In genomic region chr4:122672091-122672490, GRCh38 we compare ENCODE assay signal across 17 cellular contexts. TPM values are rescaled to one million over a fixed set of nuclear protein-coding genes. Genes with fewer than 3 reads are reported as not detected.
DNase-seq lines count a peak whose midpoint lies in the region; ATAC-seq and TF ChIP-seq lines count a peak whose summit lies in the region.
"Had no signal": no experiment of that assay in that cellular context is flagged by ENCODE, and none has a peak within 500 bp of the region (broad histone marks: within the 10 kb centered on the region; RNA-seq: fewer than 3 reads in every experiment).

No MANE protein-coding gene starts in this region.

- no peak for ATAC-seq in activated CD8-positive, alpha-beta T cell treated with anti-CD3 and anti-CD28 coated beads for 36 hours
- ATAC-seq in activated CD8-positive, alpha-beta T cell treated with anti-CD3 and anti-CD28 coated beads, Interleukin-2, amount 10 ng/mL, durations not matched to agents 7 days and 5 days: no peak
- no peak for ATAC-seq in heart right ventricle
- ATAC-seq: CD8-positive, alpha-beta T cell; Right ventricle myocardium inferior had no signal

- H3K27me3 ChIP-seq in heart right ventricle: no peaks in the 10 kb centered on the region

- H3K4me3 Mint-ChIP-seq in activated CD8-positive, alpha-beta T cell treated with anti-CD3 and anti-CD28 coated beads for 36 hours: no peak overlapping the region
- H3K4me3 Mint-ChIP-seq in activated CD8-positive, alpha-beta T cell treated with anti-CD3 and anti-CD28 coated beads, Interleukin-2, amount 10 ng/mL, durations not matched to agents 7 days and 5 days: no peak overlapping the region
- H3K4me3 Mint-ChIP-seq in activated T-helper 2 cell treated with anti-CD3 and anti-CD28 coated beads, Interferon-gamma antibody, Interleukin-2, Interleukin-4, amounts not matched to agents 10 μg/mL and 5 μg/mL and 100 μg/mL, durations not matched to agents 14 hours and 24 hours and 36 hours (ENCODE audit: low read depth): no peak overlapping the region
- H3K4me3 Mint-ChIP-seq: CD8-positive, alpha-beta T cell had no signal

- no peaks in the 10 kb centered on the region for H3K9me3 Mint-ChIP-seq in activated CD8-positive, alpha-beta T cell treated with anti-CD3 and anti-CD28 coated beads for 36 hours
- peaks cover 4% of the 10 kb centered on the region for H3K9me3 Mint-ChIP-seq in activated CD8-positive, alpha-beta T cell treated with anti-CD3 and anti-CD28 coated beads, Interleukin-2, amount 10 ng/mL, durations not matched to agents 7 days and 5 days (ENCODE audit: insufficient read depth)
- peaks cover 22% of the 10 kb centered on the region for H3K9me3 Mint-ChIP-seq in activated T-helper 2 cell treated with anti-CD3 and anti-CD28 coated beads, Interferon-gamma antibody, Interleukin-2, Interleukin-4, amounts not matched to agents 10 μg/mL and 5 μg/mL and 100 μg/mL, durations not matched to agents 14 hours and 24 hours and 36 hours
- H3K9me3 Mint-ChIP-seq: CD8-positive, alpha-beta T cell had no signal

- WGBS in heart right ventricle, 2 donors: 83 to 87% methylated on average over 3 of the region's 3 CpGs

- peak overlapping the region; percentile 27 for H3K27ac Mint-ChIP-seq in activated CD8-positive, alpha-beta T cell treated with anti-CD3 and anti-CD28 coated beads for 36 hours
- H3K27ac Mint-ChIP-seq in activated CD8-positive, alpha-beta T cell treated with anti-CD3 and anti-CD28 coated beads, Interleukin-2, amount 10 ng/mL, durations not matched to agents 7 days and 5 days: no peak overlapping the region
- peak overlapping the region; percentile 54 for H3K27ac Mint-ChIP-seq in activated T-helper 2 cell treated with anti-CD3 and anti-CD28 coated beads, Interferon-gamma antibody, Interleukin-2, Interleukin-4, amounts not matched to agents 10 μg/mL and 5 μg/mL and 100 μg/mL, durations not matched to agents 14 hours and 24 hours and 36 hours
- H3K27ac Mint-ChIP-seq: CD8-positive, alpha-beta T cell had no signal

- H3K9me3 ChIP-seq in heart right ventricle: no peaks in the 10 kb centered on the region
- H3K9me3 ChIP-seq: BE2C had no signal

- H3K27ac ChIP-seq in heart right ventricle: no peak overlapping the region
- H3K27ac ChIP-seq: HL-60 had no signal

- peaks cover 26% of the 10 kb centered on the region for H3K4me1 Mint-ChIP-seq in activated CD8-positive, alpha-beta T cell treated with anti-CD3 and anti-CD28 coated beads for 36 hours (ENCODE audit: low read depth)
- peaks cover 27% of the 10 kb centered on the region for H3K4me1 Mint-ChIP-seq in activated CD8-positive, alpha-beta T cell treated with anti-CD3 and anti-CD28 coated beads, Interleukin-2, amount 10 ng/mL, durations not matched to agents 7 days and 5 days (ENCODE audit: low read depth)
- peaks cover 60% of the 10 kb centered on the region for H3K4me1 Mint-ChIP-seq in activated T-helper 2 cell treated with anti-CD3 and anti-CD28 coated beads, Interferon-gamma antibody, Interleukin-2, Interleukin-4, amounts not matched to agents 10 μg/mL and 5 μg/mL and 100 μg/mL, durations not matched to agents 14 hours and 24 hours and 36 hours (ENCODE audit: low read depth)

- no peak for TF ChIP-seq CTCF in activated CD8-positive, alpha-beta T cell treated with anti-CD3 and anti-CD28 coated beads for 36 hours (IDR thresholded peaks at IDR 0.05)
- no peak for TF ChIP-seq CTCF in heart right ventricle (IDR thresholded peaks at IDR 0.05)

- POLR2A ChIA-PET in activated CD8-positive, alpha-beta T cell treated with anti-CD3 and anti-CD28 coated beads for 36 hours (lab: Charles Lee): no interaction called here
- POLR2A ChIA-PET in activated CD8-positive, alpha-beta T cell treated with anti-CD3 and anti-CD28 coated beads, Interleukin-2, amount 10 ng/mL, durations not matched to agents 7 days and 5 days (lab: Charles Lee): no interaction called here

- no peaks in the 10 kb centered on the region for H3K36me3 ChIP-seq in heart right ventricle
- H3K36me3 ChIP-seq: BE2C had no signal

- DNase-seq in activated CD8-positive, alpha-beta T cell treated with anti-CD3 and anti-CD28 coated beads for 36 hours: no peak
- DNase-seq in activated CD8-positive, alpha-beta T cell treated with anti-CD3 and anti-CD28 coated beads, Interleukin-2, amount 10 ng/mL, durations not matched to agents 7 days and 5 days: no peak
- DNase-seq in NCI-H748 (lab: John Stamatoyannopoulos, UW; ENCODE audit: unreplicated experiment): peak; percentile 53
- DNase-seq in activated T-helper 2 cell treated with anti-CD3 and anti-CD28 coated beads, Interferon-gamma antibody, Interleukin-2, Interleukin-4, amounts not matched to agents 10 μg/mL and 5 μg/mL and 100 μg/mL, durations not matched to agents 14 hours and 24 hours and 36 hours (ENCODE audit: low spot score): no peak
- peak; percentile 1 to 65 for DNase-seq in lung microvascular endothelial cell (ENCODE audit: low read depth in 2 of 2)
- DNase-seq in NOMO-1 treated with dmso at 0.1 percent for 144 hours (lab: John Stamatoyannopoulos, UW; ENCODE audit: unreplicated experiment): no peak
- DNase-seq in heart right ventricle: no peak
- DNase-seq: BE2C; CD8-positive, alpha-beta T cell; GOT3; NCI-H146; NCI-H446; NCI-H774 had no signal

- H3K4me1 ChIP-seq in heart right ventricle: peaks cover 0 to 6% (median 0%) of the 10 kb centered on the region in 9 donors
- H3K4me1 ChIP-seq: BE2C had no signal

- CTCF ChIA-PET in activated CD8-positive, alpha-beta T cell treated with anti-CD3 and anti-CD28 coated beads for 36 hours (lab: Charles Lee): interaction anchor here (1.4 kb wide), 1 partner anchor 45 kb away, joined by 3 read pairs; no protein-coding TSS in a partner anchor
- CTCF ChIA-PET in activated CD8-positive, alpha-beta T cell treated with anti-CD3 and anti-CD28 coated beads, Interleukin-2, amount 10 ng/mL, durations not matched to agents 7 days and 5 days (lab: Charles Lee): no interaction called here

- intact Hi-C loops in activated CD8-positive, alpha-beta T cell treated with anti-CD3 and anti-CD28 coated beads for 36 hours (cut with micrococcal nuclease): no loop called here
- intact Hi-C loops in activated T-helper 2 cell treated with anti-CD3 and anti-CD28 coated beads, Interferon-gamma antibody, Interleukin-2, Interleukin-4, amounts not matched to agents 10 μg/mL and 5 μg/mL and 100 μg/mL, durations not matched to agents 14 hours and 24 hours and 36 hours (cut with micrococcal nuclease): no loop called here
- intact Hi-C loops in heart right ventricle (cut with DNase I): no loop called here

- no peaks in the 10 kb centered on the region for H3K36me3 Mint-ChIP-seq in activated CD8-positive, alpha-beta T cell treated with anti-CD3 and anti-CD28 coated beads for 36 hours (ENCODE audit: low read depth)
- H3K36me3 Mint-ChIP-seq in activated CD8-positive, alpha-beta T cell treated with anti-CD3 and anti-CD28 coated beads, Interleukin-2, amount 10 ng/mL, durations not matched to agents 7 days and 5 days (ENCODE audit: low read depth): no peaks in the 10 kb centered on the region
- peaks cover 15% of the 10 kb centered on the region for H3K36me3 Mint-ChIP-seq in activated T-helper 2 cell treated with anti-CD3 and anti-CD28 coated beads, Interferon-gamma antibody, Interleukin-2, Interleukin-4, amounts not matched to agents 10 μg/mL and 5 μg/mL and 100 μg/mL, durations not matched to agents 14 hours and 24 hours and 36 hours (ENCODE audit: low read depth)
- H3K36me3 Mint-ChIP-seq: CD8-positive, alpha-beta T cell had no signal

- H3K27me3 Mint-ChIP-seq in activated CD8-positive, alpha-beta T cell treated with anti-CD3 and anti-CD28 coated beads for 36 hours: peaks cover 14% of the 10 kb centered on the region
- peaks cover 10% of the 10 kb centered on the region for H3K27me3 Mint-ChIP-seq in activated CD8-positive, alpha-beta T cell treated with anti-CD3 and anti-CD28 coated beads, Interleukin-2, amount 10 ng/mL, durations not matched to agents 7 days and 5 days (ENCODE audit: low read depth)
- H3K27me3 Mint-ChIP-seq in activated T-helper 2 cell treated with anti-CD3 and anti-CD28 coated beads, Interferon-gamma antibody, Interleukin-2, Interleukin-4, amounts not matched to agents 10 μg/mL and 5 μg/mL and 100 μg/mL, durations not matched to agents 14 hours and 24 hours and 36 hours (ENCODE audit: low read depth): peaks cover 1% of the 10 kb centered on the region

- H3K4me3 ChIP-seq in heart right ventricle: no peak overlapping the region

RNA-seq across cellular contexts. Expression of gene IL21, which starts 51.2 kb away (rescaled TPM):
- total RNA-seq in activated CD8-positive, alpha-beta T cell treated with anti-CD3 and anti-CD28 coated beads for 36 hours: under 1 TPM; 0.09 to 0.52 TPM
- total RNA-seq in activated CD8-positive, alpha-beta T cell treated with anti-CD3 and anti-CD28 coated beads, Interleukin-2, amount 10 ng/mL, durations not matched to agents 7 days and 5 days: not detected
- 14.5 TPM in 2 replicates for total RNA-seq in activated T-helper 2 cell treated with anti-CD3 and anti-CD28 coated beads, Interferon-gamma antibody, Interleukin-2, Interleukin-4, amounts not matched to agents 10 μg/mL and 5 μg/mL and 100 μg/mL, durations not matched to agents 14 hours and 24 hours and 36 hours
- not detected in 2 replicates for total RNA-seq in lung microvascular endothelial cell
- total RNA-seq in heart right ventricle: not detected
- not detected for polyA plus RNA-seq in heart right ventricle
- total RNA-seq: CD8-positive, alpha-beta T cell; Daoy; Right ventricle myocardium inferior had no signal
- polyA plus RNA-seq: AG04450 had no signal

Comparison
In these comparisons a context has a peak if more than half of its experiments do, and no peak if none do; other contexts are left out.
1. DNase-seq: peak in NCI-H748 (single experiment) and lung microvascular endothelial cell (2 of 2); none in activated CD8-positive, alpha-beta T cell treated with anti-CD3 and anti-CD28 coated beads for 36 hours (single experiment), activated CD8-positive, alpha-beta T cell treated with anti-CD3 and anti-CD28 coated beads, Interleukin-2, amount 10 ng/mL, durations not matched to agents 7 days and 5 days (single experiment), activated T-helper 2 cell treated with anti-CD3 and anti-CD28 coated beads, Interferon-gamma antibody, Interleukin-2, Interleukin-4, amounts not matched to agents 10 μg/mL and 5 μg/mL and 100 μg/mL, durations not matched to agents 14 hours and 24 hours and 36 hours (single experiment), NOMO-1 treated with dmso at 0.1 percent for 144 hours (single experiment) and heart right ventricle (0 of 2).
2. RNA of gene IL21, which starts 51.2 kb away (total RNA-seq): 14.5 TPM in activated T-helper 2 cell treated with anti-CD3 and anti-CD28 coated beads, Interferon-gamma antibody, Interleukin-2, Interleukin-4, amounts not matched to agents 10 μg/mL and 5 μg/mL and 100 μg/mL, durations not matched to agents 14 hours and 24 hours and 36 hours; 0.09 to 0.52 TPM in activated CD8-positive, alpha-beta T cell treated with anti-CD3 and anti-CD28 coated beads for 36 hours, not detected in activated CD8-positive, alpha-beta T cell treated with anti-CD3 and anti-CD28 coated beads, Interleukin-2, amount 10 ng/mL, durations not matched to agents 7 days and 5 days, not detected in lung microvascular endothelial cell and not detected in heart right ventricle; every median in the first group is over 10 times any median in the second.